Comparison of ENCODE assay signal across 1 cellular context in the genomic region with DNA sequence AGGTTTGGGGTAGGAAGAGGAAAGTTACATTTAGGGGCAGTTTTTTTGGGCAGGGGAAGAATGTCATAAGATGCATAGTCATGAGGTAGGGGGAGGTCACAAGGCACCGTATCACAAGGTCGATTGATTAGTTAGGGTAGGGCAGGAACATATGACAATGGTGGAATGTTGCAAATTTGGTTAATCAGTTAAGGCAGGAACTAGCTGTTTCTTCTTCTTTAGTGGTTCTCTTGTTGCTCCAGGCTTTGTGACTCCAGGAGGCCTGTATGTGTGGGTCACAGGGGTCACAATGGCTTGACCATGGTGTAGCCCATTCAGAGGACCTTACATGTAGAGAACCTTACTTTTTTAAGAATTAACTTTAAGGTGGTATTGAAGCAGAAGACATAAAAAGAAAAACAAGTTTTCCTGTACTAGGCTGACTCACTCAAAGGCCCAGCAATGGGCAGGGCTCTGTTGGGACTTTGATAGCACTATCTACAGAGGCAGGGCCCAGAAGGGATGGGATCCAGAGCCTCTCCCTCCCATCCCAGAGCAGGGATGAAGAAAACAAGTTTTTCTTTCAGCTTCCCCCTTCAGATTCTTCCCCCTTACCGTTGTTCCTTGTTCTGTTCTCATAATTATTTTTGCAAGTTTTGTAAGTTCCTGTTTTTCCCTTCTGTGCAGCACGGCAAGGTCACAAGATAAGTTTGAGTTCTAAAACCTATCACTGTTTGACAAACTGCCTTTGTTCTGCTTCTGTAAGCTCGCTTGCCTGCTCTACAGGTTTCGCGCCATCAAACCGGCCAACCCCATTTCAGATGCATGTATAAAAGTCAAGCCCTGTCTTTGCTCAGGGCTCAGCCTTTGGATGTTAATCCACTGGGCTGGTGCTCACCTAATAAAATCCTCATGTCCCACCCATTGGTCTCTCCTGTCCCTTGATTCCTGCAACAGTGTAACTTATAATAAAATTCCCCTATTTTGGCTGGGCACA.
TF ChIP-seq lines count a peak whose summit lies in the region.

No MANE protein-coding gene starts in this region.

TF ChIP-seq in HepG2, 621 proteins besides CTCF, POLR2A, EP300 and RAD21:
- TF ChIP-seq, protein P1, sequence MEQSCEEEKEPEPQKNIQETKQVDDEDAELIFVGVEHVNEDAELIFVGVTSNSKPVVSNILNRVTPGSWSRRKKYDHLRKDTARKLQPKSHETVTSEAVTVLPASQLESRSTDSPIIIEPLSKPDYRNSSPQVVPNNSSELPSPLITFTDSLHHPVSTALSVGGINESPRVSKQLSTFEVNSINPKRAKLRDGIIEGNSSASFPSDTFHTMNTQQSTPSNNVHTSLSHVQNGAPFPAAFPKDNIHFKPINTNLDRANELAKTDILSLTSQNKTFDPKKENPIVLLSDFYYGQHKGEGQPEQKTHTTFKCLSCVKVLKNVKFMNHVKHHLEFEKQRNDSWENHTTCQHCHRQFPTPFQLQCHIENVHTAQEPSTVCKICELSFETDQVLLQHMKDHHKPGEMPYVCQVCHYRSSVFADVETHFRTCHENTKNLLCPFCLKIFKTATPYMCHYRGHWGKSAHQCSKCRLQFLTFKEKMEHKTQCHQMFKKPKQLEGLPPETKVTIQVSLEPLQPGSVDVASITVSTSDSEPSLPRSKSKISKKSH (CRISPR knock-in tag; IDR thresholded peaks at IDR 0.05; ENCODE audit: borderline replicate concordance): peak; percentile 45; the same call in 1 of the 2 replicates
- TF ChIP-seq POLR2AphosphoS5 (IDR thresholded peaks at IDR 0.05; ENCODE audit: low read depth, low read length) (no peak), CBX1 (IDR thresholded peaks at IDR 0.05; ENCODE audit: low read depth) (peak; percentile 41), HNRNPUL1 (IDR thresholded peaks at IDR 0.05; ENCODE audit: low read depth, low read length) (0 out of 2 replicates have a peak, but pooled peaks have one; percentile 49), NR2F6 (IDR thresholded peaks at IDR 0.05) (no peak), NR2F6 (CRISPR knock-in tag; IDR thresholded peaks at IDR 0.05) (no peak), ZNF652 (CRISPR knock-in tag; IDR thresholded peaks at IDR 0.05; ENCODE audit: borderline replicate concordance, low read depth) (no peak), TCF7 (IDR thresholded peaks at IDR 0.05; ENCODE audit: low read depth) (0 out of 2 replicates have a peak, but pooled peaks have one; percentile 8), SETDB1 (CRISPR knock-in tag; IDR thresholded peaks at IDR 0.05; ENCODE audit: borderline replicate concordance) (peak; percentile 99)
- TF ChIP-seq, protein P2, sequence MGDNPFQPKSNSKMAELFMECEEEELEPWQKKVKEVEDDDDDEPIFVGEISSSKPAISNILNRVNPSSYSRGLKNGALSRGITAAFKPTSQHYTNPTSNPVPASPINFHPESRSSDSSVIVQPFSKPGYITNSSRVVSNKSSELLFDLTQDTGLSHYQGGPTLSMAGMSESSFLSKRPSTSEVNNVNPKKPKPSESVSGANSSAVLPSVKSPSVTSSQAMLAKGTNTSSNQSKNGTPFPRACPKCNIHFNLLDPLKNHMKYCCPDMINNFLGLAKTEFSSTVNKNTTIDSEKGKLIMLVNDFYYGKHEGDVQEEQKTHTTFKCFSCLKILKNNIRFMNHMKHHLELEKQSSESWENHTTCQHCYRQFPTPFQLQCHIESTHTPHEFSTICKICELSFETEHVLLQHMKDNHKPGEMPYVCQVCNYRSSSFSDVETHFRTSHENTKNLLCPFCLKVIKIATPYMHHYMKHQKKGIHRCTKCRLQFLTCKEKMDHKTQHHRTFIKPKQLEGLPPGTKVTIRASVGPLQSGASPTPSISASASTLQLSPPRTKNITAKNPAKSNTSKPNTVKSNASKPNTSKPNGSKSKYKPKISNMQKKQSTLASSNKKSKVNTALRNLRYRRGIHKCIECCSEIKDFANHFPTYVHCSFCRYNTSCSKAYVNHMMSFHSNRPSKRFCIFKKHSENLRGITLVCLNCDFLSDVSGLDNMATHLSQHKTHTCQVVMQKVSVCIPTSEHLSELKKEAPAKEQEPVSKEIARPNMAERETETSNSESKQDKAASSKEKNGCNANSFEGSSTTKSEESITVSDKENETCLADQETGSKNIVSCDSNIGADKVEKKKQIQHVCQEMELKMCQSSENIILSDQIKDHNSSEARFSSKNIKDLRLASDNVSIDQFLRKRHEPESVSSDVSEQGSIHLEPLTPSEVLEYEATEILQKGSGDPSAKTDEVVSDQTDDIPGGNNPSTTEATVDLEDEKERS (CRISPR knock-in tag; IDR thresholded peaks at IDR 0.05): peak; percentile 74; the same call in 1 of the 2 replicates
- TF ChIP-seq, protein P3, sequence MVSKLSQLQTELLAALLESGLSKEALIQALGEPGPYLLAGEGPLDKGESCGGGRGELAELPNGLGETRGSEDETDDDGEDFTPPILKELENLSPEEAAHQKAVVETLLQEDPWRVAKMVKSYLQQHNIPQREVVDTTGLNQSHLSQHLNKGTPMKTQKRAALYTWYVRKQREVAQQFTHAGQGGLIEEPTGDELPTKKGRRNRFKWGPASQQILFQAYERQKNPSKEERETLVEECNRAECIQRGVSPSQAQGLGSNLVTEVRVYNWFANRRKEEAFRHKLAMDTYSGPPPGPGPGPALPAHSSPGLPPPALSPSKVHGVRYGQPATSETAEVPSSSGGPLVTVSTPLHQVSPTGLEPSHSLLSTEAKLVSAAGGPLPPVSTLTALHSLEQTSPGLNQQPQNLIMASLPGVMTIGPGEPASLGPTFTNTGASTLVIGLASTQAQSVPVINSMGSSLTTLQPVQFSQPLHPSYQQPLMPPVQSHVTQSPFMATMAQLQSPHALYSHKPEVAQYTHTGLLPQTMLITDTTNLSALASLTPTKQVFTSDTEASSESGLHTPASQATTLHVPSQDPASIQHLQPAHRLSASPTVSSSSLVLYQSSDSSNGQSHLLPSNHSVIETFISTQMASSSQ (IDR thresholded peaks at IDR 0.05; ENCODE audit: low read depth): peak; percentile 32; the same call in 1 of the 2 replicates
- TF ChIP-seq, protein P3 (CRISPR knock-in tag; IDR thresholded peaks at IDR 0.05; ENCODE audit: borderline replicate concordance): no peak
- TF ChIP-seq, protein P4, sequence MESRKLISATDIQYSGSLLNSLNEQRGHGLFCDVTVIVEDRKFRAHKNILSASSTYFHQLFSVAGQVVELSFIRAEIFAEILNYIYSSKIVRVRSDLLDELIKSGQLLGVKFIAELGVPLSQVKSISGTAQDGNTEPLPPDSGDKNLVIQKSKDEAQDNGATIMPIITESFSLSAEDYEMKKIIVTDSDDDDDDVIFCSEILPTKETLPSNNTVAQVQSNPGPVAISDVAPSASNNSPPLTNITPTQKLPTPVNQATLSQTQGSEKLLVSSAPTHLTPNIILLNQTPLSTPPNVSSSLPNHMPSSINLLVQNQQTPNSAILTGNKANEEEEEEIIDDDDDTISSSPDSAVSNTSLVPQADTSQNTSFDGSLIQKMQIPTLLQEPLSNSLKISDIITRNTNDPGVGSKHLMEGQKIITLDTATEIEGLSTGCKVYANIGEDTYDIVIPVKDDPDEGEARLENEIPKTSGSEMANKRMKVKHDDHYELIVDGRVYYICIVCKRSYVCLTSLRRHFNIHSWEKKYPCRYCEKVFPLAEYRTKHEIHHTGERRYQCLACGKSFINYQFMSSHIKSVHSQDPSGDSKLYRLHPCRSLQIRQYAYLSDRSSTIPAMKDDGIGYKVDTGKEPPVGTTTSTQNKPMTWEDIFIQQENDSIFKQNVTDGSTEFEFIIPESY (CRISPR knock-in tag; IDR thresholded peaks at IDR 0.05): peak; percentile 62
- TF ChIP-seq, protein P5, sequence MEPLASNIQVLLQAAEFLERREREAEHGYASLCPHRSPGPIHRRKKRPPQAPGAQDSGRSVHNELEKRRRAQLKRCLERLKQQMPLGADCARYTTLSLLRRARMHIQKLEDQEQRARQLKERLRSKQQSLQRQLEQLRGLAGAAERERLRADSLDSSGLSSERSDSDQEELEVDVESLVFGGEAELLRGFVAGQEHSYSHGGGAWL (CRISPR knock-in tag; IDR thresholded peaks at IDR 0.05): no peak
